In the genomic region with DNA sequence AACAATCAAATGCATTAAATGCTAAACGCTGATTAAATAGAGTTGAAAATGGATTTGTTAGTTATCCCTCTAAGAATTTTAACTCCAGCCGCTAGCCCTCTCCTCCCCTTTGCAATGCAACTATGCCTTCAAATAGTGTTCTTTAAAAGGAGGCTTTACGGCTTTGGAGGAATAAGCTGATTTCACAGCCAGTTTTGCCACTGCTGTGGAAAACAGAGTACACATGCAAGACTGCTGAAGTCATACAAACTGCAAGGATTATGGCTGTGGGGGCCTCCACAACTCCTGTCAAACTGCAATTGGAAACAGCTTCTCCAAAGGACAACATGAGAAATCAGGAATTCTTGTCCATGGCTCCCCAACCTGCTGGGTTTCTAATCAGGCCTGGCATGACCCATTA, we compare ENCODE assay signal across 32 cellular contexts.
"Had no signal": no experiment of that assay in that cellular context is flagged by ENCODE, and none has a peak within 500 bp of the region (broad histone marks: within the 10 kb centered on the region; RNA-seq: fewer than 3 reads in every experiment).

No MANE protein-coding gene starts in this region.

- H3K27ac ChIP-seq: ascending aorta, breast epithelium, KMS-11, PC-9, RWPE1, VCaP had no signal

- DNase-seq: activated CD4-positive, alpha-beta T cell treated with anti-CD3 and anti-CD28 coated beads for 1 hour; activated CD4-positive, alpha-beta T cell treated with anti-CD3 and anti-CD28 coated beads for 48 hours; activated CD4-positive, alpha-beta T cell treated with anti-CD3 and anti-CD28 coated beads, Interleukin-2, amount 50 U/mL, for 48 hours; activated CD4-positive, CD25-positive, alpha-beta regulatory T cell; activated CD8-positive, alpha-beta T cell treated with anti-CD3 and anti-CD28 coated beads, Interleukin-2, amount 10 ng/mL, durations not matched to agents 7 days and 5 days; activated gamma-delta T cell; activated naive CD4-positive, alpha-beta T cell treated with Interleukin-2 at 50 U/mL for 16 hours; activated naive CD8-positive, alpha-beta T cell treated with anti-CD3 and anti-CD28 coated beads, Interleukin-2, amount 10 ng/mL, durations not matched to agents 7 days and 5 days; activated T-cell treated with anti-CD3 and anti-CD28 coated beads, Interleukin-2, amount 50 U/mL, for 24 hours; amygdala; MM.1S; MV-4-11; NCI-H1092; NCI-H1436 treated with DMSO at 0.1 percent for 48 hours; NCI-H1694 treated with DMSO at 0.1 percent for 48 hours; NCI-H2029 treated with DMSO at 0.1 percent for 48 hours; NCI-H2107; NCI-H226; NCI-H446 treated with DMSO at 0.1 percent for 48 hours; NCI-H69; NK-92 treated with Interleukin-12 subunit alpha and Interleukin-12 subunit beta, amount 100 ng/mL, for 24 hours; PC-9; SW 1271; T-helper 1 cell; T-helper 2 cell; T-helper 9 cell had no signal

- ATAC-seq: activated CD8-positive, alpha-beta T cell treated with anti-CD3 and anti-CD28 coated beads, Interleukin-2, amount 10 ng/mL, durations not matched to agents 7 days and 5 days; Right ventricle myocardium inferior had no signal

- H3K9me3 ChIP-seq: ascending aorta, breast epithelium had no signal

- H2AFZ ChIP-seq: PC-9 had no signal

- H3K36me3 ChIP-seq: ascending aorta, breast epithelium had no signal

- H3K9ac ChIP-seq: KMS-11 had no signal

- H3K4me2 ChIP-seq: KMS-11, PC-9 had no signal

- H3K4me3 ChIP-seq: ascending aorta, breast epithelium, PC-9 had no signal

- H3K27me3 ChIP-seq: ascending aorta, breast epithelium had no signal

- H3K4me1 ChIP-seq: ascending aorta, breast epithelium had no signal
